Comparison of ENCODE assay signal across 12 cellular contexts in genomic region chr5:91271999-91272398, GRCh38.
DNase-seq lines count a peak whose midpoint lies in the region; ATAC-seq and TF ChIP-seq lines count a peak whose summit lies in the region.
"Had no signal": no experiment of that assay in that cellular context is flagged by ENCODE, and none has a peak within 500 bp of the region (broad histone marks: within the 10 kb centered on the region; RNA-seq: fewer than 3 reads in every experiment).

No MANE protein-coding gene starts in this region.

- H3K36me3 ChIP-seq in IMR-90 (ENCODE audit: control insufficient read depth, insufficient read depth, low read length): no peaks in the 10 kb centered on the region
- no peaks in the 10 kb centered on the region for H3K36me3 ChIP-seq in ovary
- no peaks in the 10 kb centered on the region for H3K36me3 ChIP-seq in OCI-LY7 (ENCODE audit: insufficient read depth, low read length)
- no peaks in the 10 kb centered on the region for H3K36me3 ChIP-seq in PC-9 (ENCODE audit: low read depth)
- H3K36me3 ChIP-seq: brain microvascular endothelial cell, suprapubic skin had no signal

- no peak overlapping the region for H3K18ac ChIP-seq in IMR-90 (ENCODE audit: low read depth, low read length)

- TF ChIP-seq EP300 in ovary (IDR thresholded peaks at IDR 0.05): no peak

- H3K27ac ChIP-seq in IMR-90 (ENCODE audit: insufficient read depth, low read length): no peak overlapping the region
- H3K27ac ChIP-seq in ovary: no peak overlapping the region
- no peak overlapping the region for H3K27ac ChIP-seq in OCI-LY7 (ENCODE audit: low read depth, low read length, poor library complexity, severe bottlenecking)
- no peak overlapping the region for H3K27ac ChIP-seq in PC-9
- H3K27ac ChIP-seq: brain microvascular endothelial cell, suprapubic skin had no signal

- H4K91ac ChIP-seq in IMR-90 (ENCODE audit: insufficient read depth, low read depth, low read length): no peak overlapping the region

- BruUV-seq in IMR-90 (replicated peaks; lab: Mats Ljungman, UMichigan): no TSS peak
- BruUV-seq in OCI-LY7 (replicated peaks; lab: Mats Ljungman, UMichigan): no TSS peak
- BruUV-seq in PC-9 (replicated peaks; lab: Mats Ljungman, UMichigan): no TSS peak

- DNase-seq in IMR-90 (no peak), NCI-H146 treated with DMSO at 0.1 percent for 48 hours (lab: John Stamatoyannopoulos, UW; ENCODE audit: unreplicated experiment) (no peak), ovary (no peak), OCI-LY7 (ENCODE audit: low spot score) (no peak), PC-9 (no peak)
- DNase-seq: brain microvascular endothelial cell had no signal

- H2BK20ac ChIP-seq in IMR-90 (ENCODE audit: low read depth, low read length): peak overlapping the region; percentile 18; the same call in 1 of the 2 replicates

- no peak for TF ChIP-seq POLR2A in IMR-90 (IDR thresholded peaks at IDR 0.05; ENCODE audit: low read depth, low read length)
- TF ChIP-seq POLR2A in ovary (IDR thresholded peaks at IDR 0.05): no peak

- no peak overlapping the region for H2AFZ ChIP-seq in IMR-90 (replicated peaks; ENCODE audit: low read length, poor library complexity)
- no peak overlapping the region for H2AFZ ChIP-seq in OCI-LY7 (ENCODE audit: low read length)
- no peak overlapping the region for H2AFZ ChIP-seq in PC-9

- no peak overlapping the region for H4K5ac ChIP-seq in IMR-90 (ENCODE audit: low read depth, low read length)

- H2AK9ac ChIP-seq in IMR-90 (replicated peaks; ENCODE audit: low read depth, low read length, poor library complexity): no peak overlapping the region

- H3K23ac ChIP-seq in IMR-90 (ENCODE audit: low read depth, low read length): no peak overlapping the region

- H3K4me1 ChIP-seq in IMR-90 (ENCODE audit: control insufficient read depth, insufficient read depth, low read length) (peaks cover 2% of the 10 kb centered on the region; the same call in 1 of the 2 replicates), ovary (ENCODE audit: insufficient read depth) (no peaks in the 10 kb centered on the region), OCI-LY7 (ENCODE audit: insufficient read depth, low read length, poor library complexity, severe bottlenecking) (no peaks in the 10 kb centered on the region), PC-9 (replicated peaks; ENCODE audit: insufficient read depth) (peaks cover 2% of the 10 kb centered on the region; the same call in 1 of the 2 replicates)
- H3K4me1 ChIP-seq: suprapubic skin had no signal

- peaks cover 3% of the 10 kb centered on the region; the same call in 1 of the 2 replicates for H3K9me1 ChIP-seq in IMR-90 (ENCODE audit: insufficient read depth, low read length)

- no peak overlapping the region for H3K4me3 ChIP-seq in IMR-90 (ENCODE audit: insufficient read depth, low read depth, low read length)
- no peak overlapping the region for H3K4me3 ChIP-seq in ovary
- H3K4me3 ChIP-seq in OCI-LY7 (ENCODE audit: low read depth, low read length, poor library complexity, severe bottlenecking): no peak overlapping the region
- H3K4me3 ChIP-seq in PC-9: no peak overlapping the region
- H3K4me3 ChIP-seq: suprapubic skin had no signal

- H3K79me2 ChIP-seq in OCI-LY7 (ENCODE audit: insufficient read depth, low read depth, low read length) (no peaks in the 10 kb centered on the region), PC-9 (ENCODE audit: low read depth) (no peaks in the 10 kb centered on the region)

- no peak overlapping the region for H4K8ac ChIP-seq in IMR-90 (ENCODE audit: low read depth in 2 of 2, low read length in 2 of 2)

- H4K20me1 ChIP-seq in IMR-90 (ENCODE audit: insufficient read depth, low read length): no peaks in the 10 kb centered on the region
- H4K20me1 ChIP-seq in OCI-LY7 (ENCODE audit: insufficient read depth, low read length): no peaks in the 10 kb centered on the region
- H4K20me1 ChIP-seq in PC-9 (ENCODE audit: insufficient read depth): no peaks in the 10 kb centered on the region

- CTCF ChIA-PET in IMR-90 (lab: Yijun Ruan, JAX) (no interaction called here), OCI-LY7 (lab: Charles Lee; ENCODE audit: unreplicated experiment) (no interaction called here), PC-9 (lab: Charles Lee) (no interaction called here)

- TF ChIP-seq RAD21 in IMR-90 (IDR thresholded peaks at IDR 0.05; ENCODE audit: low read length): no peak

- H3K9ac ChIP-seq in IMR-90 (ENCODE audit: low read depth, low read length): no peak overlapping the region

- no peaks in the 10 kb centered on the region for H3K79me1 ChIP-seq in IMR-90 (ENCODE audit: low read depth in 1 of 2, low read length in 2 of 2)

- no peak overlapping the region for H2AK5ac ChIP-seq in IMR-90 (ENCODE audit: low read depth, low read length)

- 0 out of 2 replicates have a peak, but pooled peaks cover 2% of the 10 kb centered on the region for H3K9me2 ChIP-seq in OCI-LY7 (ENCODE audit: insufficient read depth, low read length)
- 0 out of 2 replicates have a peak, but pooled peaks cover 3% of the 10 kb centered on the region for H3K9me2 ChIP-seq in PC-9 (ENCODE audit: insufficient read depth)

- no peak overlapping the region for H2BK5ac ChIP-seq in IMR-90 (ENCODE audit: low read depth, low read length, poor library complexity, severe bottlenecking)

- TF ChIP-seq CTCF in IMR-90 (conservative IDR thresholded peaks at IDR 0.05; ENCODE audit: low read depth, low read length) (no peak), ovary (IDR thresholded peaks at IDR 0.05) (no peak), OCI-LY7 (conservative IDR thresholded peaks at IDR 0.05; ENCODE audit: low read length) (no peak), PC-9 (conservative IDR thresholded peaks at IDR 0.05) (no peak)

- peaks cover 7% of the 10 kb centered on the region; the same call in 1 of the 2 replicates for H3F3A ChIP-seq in PC-9 (ENCODE audit: insufficient read depth, low read depth)

- no peak overlapping the region for H2BK120ac ChIP-seq in IMR-90 (ENCODE audit: low read depth, low read length)

- H3K4me2 ChIP-seq in IMR-90 (ENCODE audit: low read depth, low read length): no peak overlapping the region
- no peak overlapping the region for H3K4me2 ChIP-seq in OCI-LY7 (ENCODE audit: low read length)
- H3K4me2 ChIP-seq in PC-9: no peak overlapping the region

- dilution Hi-C loops in IMR-90 (cut with HindIII; ENCODE audit: low sequenced_read_pairs, unreplicated experiment): no loop called here

- intact Hi-C loops in IMR-90 (cut with micrococcal nuclease) (no loop called here), ovary (cut with DNase I) (no loop called here), OCI-LY7 (cut with micrococcal nuclease; ENCODE audit: unreplicated experiment) (no loop called here), PC-9 (cut with micrococcal nuclease; ENCODE audit: unreplicated experiment) (no loop called here)

- ATAC-seq in GM18517 (IDR thresholded peaks at IDR 0.05; ENCODE audit: unreplicated experiment) (peak; percentile 59), GM21423 (IDR thresholded peaks at IDR 0.05; ENCODE audit: unreplicated experiment) (peak; percentile 59), HG03025 (IDR thresholded peaks at IDR 0.05; ENCODE audit: low FRiP score, unreplicated experiment) (peak; percentile 50), IMR-90 (ENCODE audit: low read depth) (no peak)
- ATAC-seq: HCT116, Right ventricle myocardium inferior had no signal

- no peak overlapping the region for H3K14ac ChIP-seq in IMR-90 (replicated peaks; ENCODE audit: low read depth, low read length)

- in situ Hi-C loops in IMR-90 (cut with MboI; ENCODE audit: low sequenced_read_pairs): no loop called here

- no peak overlapping the region for H2BK15ac ChIP-seq in IMR-90 (ENCODE audit: low read depth, low read length)

- H3K56ac ChIP-seq in IMR-90 (ENCODE audit: extremely low read depth, insufficient read depth, low read length): no peak overlapping the region

- POLR2A ChIA-PET in IMR-90 (lab: Charles Lee; ENCODE audit: unreplicated experiment): no interaction called here
- POLR2A ChIA-PET in OCI-LY7 (lab: Charles Lee): interaction anchor here (0.6 to 2.0 kb wide), 3 partner anchors 11 to 109 kb away, joined by 3 to 11 read pairs (median 5); no protein-coding TSS in a partner anchor
- POLR2A ChIA-PET in PC-9 (lab: Charles Lee; ENCODE audit: unreplicated experiment): no interaction called here

- no peaks in the 10 kb centered on the region for H3K27me3 ChIP-seq in IMR-90 (ENCODE audit: control insufficient read depth, insufficient read depth, low read length)
- H3K27me3 ChIP-seq in ovary: no peaks in the 10 kb centered on the region
- no peaks in the 10 kb centered on the region for H3K27me3 ChIP-seq in PC-9 (ENCODE audit: insufficient read depth, low read depth)
- H3K27me3 ChIP-seq: brain microvascular endothelial cell, suprapubic skin had no signal

- no peak overlapping the region for H3K4ac ChIP-seq in IMR-90 (ENCODE audit: low read depth, low read length)

- H3K9me3 ChIP-seq in IMR-90 (ENCODE audit: control insufficient read depth, insufficient read depth, low read length): no peaks in the 10 kb centered on the region
- H3K9me3 ChIP-seq in ovary: no peaks in the 10 kb centered on the region
- no peaks in the 10 kb centered on the region for H3K9me3 ChIP-seq in OCI-LY7 (ENCODE audit: low read length)
- H3K9me3 ChIP-seq in PC-9 (ENCODE audit: insufficient read depth, low read depth): no peaks in the 10 kb centered on the region
- H3K9me3 ChIP-seq: suprapubic skin had no signal

TF ChIP-seq in IMR-90, 13 proteins besides CTCF, POLR2A, EP300 and RAD21 (continues in another document):
- TF ChIP-seq USF2 (IDR thresholded peaks at IDR 0.05; ENCODE audit: low read depth, low read length) (no peak), MAFK (IDR thresholded peaks at IDR 0.05; ENCODE audit: low read depth, low read length) (no peak), MXI1 (IDR thresholded peaks at IDR 0.05; ENCODE audit: borderline replicate concordance, low read depth, low read length) (no peak), MAZ (IDR thresholded peaks at IDR 0.05; ENCODE audit: borderline replicate concordance, low read depth, low read length) (no peak), CHD1 (IDR thresholded peaks at IDR 0.05; ENCODE audit: low read depth, low read length) (no peak), RCOR1 (IDR thresholded peaks at IDR 0.05; ENCODE audit: insufficient replicate concordance, low read length) (no peak), FOS (IDR thresholded peaks at IDR 0.05; ENCODE audit: low read depth, low read length) (no peak), BHLHE40 (IDR thresholded peaks at IDR 0.05; ENCODE audit: low read depth, low read length) (no peak), CEBPB (IDR thresholded peaks at IDR 0.05; ENCODE audit: low read depth, low read length) (no peak), SMC3 (IDR thresholded peaks at IDR 0.05; ENCODE audit: low read depth, low read length) (no peak)
